8 cellular contexts compared by ENCODE assay signal in the genomic region with DNA sequence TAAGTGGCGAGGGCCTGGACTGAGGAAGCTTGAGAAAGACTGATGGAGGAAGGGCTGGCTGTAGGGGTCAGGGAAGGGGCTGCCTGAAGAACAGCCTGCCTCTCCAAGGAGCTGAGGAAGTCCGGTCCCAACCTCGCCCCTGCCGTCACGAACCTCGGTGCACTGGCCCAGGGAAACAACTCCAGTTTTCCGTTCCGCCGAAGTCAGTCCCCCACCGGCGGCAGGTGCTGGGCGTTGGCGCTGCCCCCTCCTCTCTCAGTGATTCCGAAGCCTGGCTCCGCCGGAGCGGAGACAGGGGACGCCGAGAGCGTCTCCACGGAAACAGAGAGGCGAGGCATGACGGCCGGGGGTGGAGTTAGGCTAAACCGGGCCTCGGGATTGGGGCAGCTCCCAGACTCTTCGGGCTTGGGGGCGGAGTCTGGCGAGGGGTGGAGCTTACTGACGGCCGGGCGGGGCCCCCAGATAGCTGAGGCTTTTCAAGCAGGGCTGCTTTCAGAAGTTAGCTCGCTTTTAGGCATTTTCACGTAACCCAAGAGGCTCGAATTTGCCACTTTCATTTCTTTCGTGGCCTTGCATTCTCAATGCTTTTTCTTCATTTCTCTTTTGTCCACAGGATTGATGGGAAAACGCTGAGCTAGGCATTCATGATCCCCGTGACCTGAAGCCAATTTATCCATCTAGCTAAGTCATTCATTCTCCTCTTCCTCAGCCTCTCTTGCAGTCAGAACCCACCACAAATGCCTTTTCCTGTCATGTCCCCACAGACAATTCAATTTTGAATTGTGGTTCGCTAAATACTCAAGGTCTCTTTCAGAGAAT. TPM values are rescaled to one million over a fixed set of nuclear protein-coding genes. Genes with fewer than 3 reads are reported as not detected.
DNase-seq lines count a peak whose midpoint lies in the region; ATAC-seq, FAIRE-seq and TF ChIP-seq lines count a peak whose summit lies in the region.

A gene with protein sequence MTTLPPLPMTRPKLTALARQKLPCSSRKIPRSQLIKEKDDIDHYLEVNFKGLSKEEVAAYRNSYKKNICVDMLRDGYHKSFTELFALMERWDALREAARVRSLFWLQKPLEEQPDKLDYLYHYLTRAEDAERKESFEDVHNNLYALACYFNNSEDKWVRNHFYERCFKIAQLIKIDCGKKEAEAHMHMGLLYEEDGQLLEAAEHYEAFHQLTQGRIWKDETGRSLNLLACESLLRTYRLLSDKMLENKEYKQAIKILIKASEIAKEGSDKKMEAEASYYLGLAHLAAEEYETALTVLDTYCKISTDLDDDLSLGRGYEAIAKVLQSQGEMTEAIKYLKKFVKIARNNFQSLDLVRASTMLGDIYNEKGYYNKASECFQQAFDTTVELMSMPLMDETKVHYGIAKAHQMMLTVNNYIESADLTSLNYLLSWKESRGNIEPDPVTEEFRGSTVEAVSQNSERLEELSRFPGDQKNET (minus strand): TSS at position 309 of the 819 bp plus-strand sequence. CDS start 5,969 bp downstream, outside the sequence.

- no peak for TF ChIP-seq CTCF in endothelial cell of umbilical vein (IDR thresholded peaks at IDR 0.05; ENCODE audit: extremely low read depth in 1 of 2, insufficient read depth in 1 of 2, low read depth in 1 of 2, low read length in 2 of 2)
- TF ChIP-seq CTCF in mesothelial cell of epicardium (IDR thresholded peaks at IDR 0.05; ENCODE audit: unreplicated experiment): no peak

- no TSS peak for BruUV-seq in endothelial cell of umbilical vein (replicated peaks; lab: Mats Ljungman, UMichigan)

- peaks cover 35% of the 10 kb centered on the region for H3K27me3 Mint-ChIP-seq in CD4-positive, CD25-positive, alpha-beta regulatory T cell
- H3K27me3 Mint-ChIP-seq in mesothelial cell of epicardium (ENCODE audit: low read depth): peaks cover 31% of the 10 kb centered on the region

- no peak for TF ChIP-seq POLR2A in endothelial cell of umbilical vein (IDR thresholded peaks at IDR 0.05; ENCODE audit: low read depth, low read length)

- no peaks in the 10 kb centered on the region for H3K9me1 ChIP-seq in endothelial cell of umbilical vein (replicated peaks; ENCODE audit: control insufficient read depth, extremely low read depth, insufficient read depth, low read length)

- intact Hi-C loops in endothelial cell of umbilical vein (cut with micrococcal nuclease): no loop called here

- peak; percentile 86 for FAIRE-seq in endothelial cell of umbilical vein (lab: Jason Lieb, UNC)

- peak within 1 kb of the TSS; percentile 52 to 86 (median 68) for H3K4me3 Mint-ChIP-seq in CD4-positive, CD25-positive, alpha-beta regulatory T cell
- peak within 1 kb of the TSS; percentile 68 for H3K4me3 Mint-ChIP-seq in mesothelial cell of epicardium

- dilution Hi-C loops in endothelial cell of umbilical vein (cut with MboI; ENCODE audit: extremely low pct_ligation_motif_present, low sequenced_read_pairs): no loop called here

- no peaks in the 10 kb centered on the region for H3K36me3 ChIP-seq in CD4-positive, CD25-positive, alpha-beta regulatory T cell (ENCODE audit: control insufficient read depth, insufficient read depth, low read length)
- no peaks in the 10 kb centered on the region for H3K36me3 ChIP-seq in endothelial cell of umbilical vein (ENCODE audit: control insufficient read depth in 2 of 2, extremely low read depth in 1 of 2, insufficient read depth in 2 of 2, low read length in 2 of 2)

- H3K4me1 Mint-ChIP-seq in CD4-positive, CD25-positive, alpha-beta regulatory T cell: peaks cover 16 to 27% (median 19%) of the 10 kb centered on the region in 4 donors
- H3K4me1 Mint-ChIP-seq in mesothelial cell of epicardium: peaks cover 10% of the 10 kb centered on the region

- no peaks in the 10 kb centered on the region for H3K79me2 ChIP-seq in endothelial cell of umbilical vein (ENCODE audit: control insufficient read depth, insufficient read depth, low read length)

- H3K27ac Mint-ChIP-seq in CD4-positive, CD25-positive, alpha-beta regulatory T cell: peak within 1 kb of the TSS in 2 of 3 donors; percentile 70 to 79
- H3K27ac Mint-ChIP-seq in mesothelial cell of epicardium: no peak within 1 kb of the TSS

- H3K36me3 Mint-ChIP-seq in CD4-positive, CD25-positive, alpha-beta regulatory T cell: no peaks in the 10 kb centered on the region
- no peaks in the 10 kb centered on the region for H3K36me3 Mint-ChIP-seq in mesothelial cell of epicardium

- CTCF ChIA-PET in endothelial cell of umbilical vein (lab: Charles Lee): interaction anchor here (0.7 to 1.2 kb wide), 3 partner anchors 8 to 151 kb away, joined by 3 to 8 read pairs (median 4); no protein-coding TSS in a partner anchor

- ATAC-seq in CD4-positive, CD25-positive, alpha-beta regulatory T cell (ENCODE audit: low read depth in 2 of 2): peak; percentile 93 to 95
- ATAC-seq in GM19452 (IDR thresholded peaks at IDR 0.05; ENCODE audit: unreplicated experiment): peak; percentile 100
- peak; percentile 99 for ATAC-seq in HG03565 (IDR thresholded peaks at IDR 0.05; ENCODE audit: unreplicated experiment)

- peaks cover 0 to 4% (median 0%) of the 10 kb centered on the region in 7 donors for H3K9me3 Mint-ChIP-seq in CD4-positive, CD25-positive, alpha-beta regulatory T cell
- peaks cover under 1% of the 10 kb centered on the region for H3K9me3 Mint-ChIP-seq in mesothelial cell of epicardium

- POLR2A ChIA-PET in endothelial cell of umbilical vein (lab: Charles Lee): no interaction called here

- peak within 1 kb of the TSS; percentile 80 for H2AFZ ChIP-seq in endothelial cell of umbilical vein (ENCODE audit: low read depth, low read length)

- H3K9me3 ChIP-seq in CD4-positive, CD25-positive, alpha-beta regulatory T cell (ENCODE audit: control insufficient read depth in 2 of 2, low read length in 2 of 2): no peaks in the 10 kb centered on the region
- no peaks in the 10 kb centered on the region for H3K9me3 ChIP-seq in endothelial cell of umbilical vein (replicated peaks; ENCODE audit: control insufficient read depth, insufficient read depth, low read length)

- peak within 1 kb of the TSS; percentile 1 for H3K9ac ChIP-seq in endothelial cell of umbilical vein (replicated peaks; ENCODE audit: extremely low read depth, insufficient read depth, low read length)

- peaks cover 10% of the 10 kb centered on the region for H3K27me3 ChIP-seq in CD4-positive, CD25-positive, alpha-beta regulatory T cell (ENCODE audit: control insufficient read depth, insufficient read depth, low read length)
- H3K27me3 ChIP-seq in endothelial cell of umbilical vein (ENCODE audit: control insufficient read depth in 2 of 2, insufficient read depth in 2 of 2, low read length in 2 of 2): peaks cover 25 to 50% of the 10 kb centered on the region in 2 experiments

- peak within 1 kb of the TSS; percentile 87 for H3K4me3 ChIP-seq in CD4-positive, CD25-positive, alpha-beta regulatory T cell (ENCODE audit: low read depth, low read length)
- H3K4me3 ChIP-seq in endothelial cell of umbilical vein (replicated peaks in 1 of 3; ENCODE audit: insufficient read depth in 1 of 3, low read depth in 1 of 3, low read length in 3 of 3): peak within 1 kb of the TSS; percentile 24 to 62 (median 48)

- peak within 1 kb of the TSS; percentile 97 for H3K4me2 ChIP-seq in endothelial cell of umbilical vein (ENCODE audit: insufficient read depth, low read length)

- no peak within 1 kb of the TSS for H3K27ac ChIP-seq in CD4-positive, CD25-positive, alpha-beta regulatory T cell (ENCODE audit: insufficient read depth, low read length, poor library complexity, severe bottlenecking)
- H3K27ac ChIP-seq in endothelial cell of umbilical vein (ENCODE audit: insufficient read depth, low read depth, low read length): no peak within 1 kb of the TSS

- H4K20me1 ChIP-seq in endothelial cell of umbilical vein (replicated peaks; ENCODE audit: control insufficient read depth, extremely low read depth, insufficient read depth, low read length): no peaks in the 10 kb centered on the region

- peak; percentile 64 to 87 (median 75) for DNase-seq in CD4-positive, CD25-positive, alpha-beta regulatory T cell
- DNase-seq in NOMO-1 (lab: John Stamatoyannopoulos, UW; ENCODE audit: unreplicated experiment in 2 of 2): peak; percentile 80 to 91
- peak; percentile 84 for DNase-seq in activated CD8-positive, alpha-beta memory T cell treated with anti-CD3 and anti-CD28 coated beads, Interleukin-2, amount 50 U/mL, for 4 hours
- DNase-seq in endothelial cell of umbilical vein (ENCODE audit: low read depth, low spot score): peak; percentile 87
- peak; percentile 93 to 98 for DNase-seq in mesothelial cell of epicardium (ENCODE audit: low spot score in 2 of 2, unreplicated experiment in 2 of 2)
- DNase-seq in stimulated activated CD8-positive, alpha-beta memory T cell treated with anti-CD3 and anti-CD28 coated beads, Interleukin-15, amount 100 ng/mL, for 1 hour (ENCODE audit: low read depth): peak; percentile 73

- H3K4me1 ChIP-seq in CD4-positive, CD25-positive, alpha-beta regulatory T cell (ENCODE audit: control insufficient read depth, insufficient read depth, low read length, poor library complexity, severe bottlenecking): peaks cover 14% of the 10 kb centered on the region
- H3K4me1 ChIP-seq in endothelial cell of umbilical vein (ENCODE audit: control insufficient read depth, extremely low read depth, insufficient read depth, low read length): peaks cover 7% of the 10 kb centered on the region

TF ChIP-seq in endothelial cell of umbilical vein, 7 proteins besides CTCF, POLR2A, EP300 and RAD21 (continues in another document):
- no peak for TF ChIP-seq POLR2AphosphoS5 (IDR thresholded peaks at IDR 0.05; ENCODE audit: insufficient read depth, low read depth, low read length)
- no peak for TF ChIP-seq JUN (IDR thresholded peaks at IDR 0.05; ENCODE audit: borderline replicate concordance, insufficient read depth, insufficient read length, low read depth)
- no peak for TF ChIP-seq MYC (IDR thresholded peaks at IDR 0.05; ENCODE audit: low read depth, low read length)
- TF ChIP-seq, protein P1, sequence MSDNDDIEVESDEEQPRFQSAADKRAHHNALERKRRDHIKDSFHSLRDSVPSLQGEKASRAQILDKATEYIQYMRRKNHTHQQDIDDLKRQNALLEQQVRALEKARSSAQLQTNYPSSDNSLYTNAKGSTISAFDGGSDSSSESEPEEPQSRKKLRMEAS (IDR thresholded peaks at IDR 0.05; ENCODE audit: insufficient read depth, insufficient read length): no peak
- no peak for TF ChIP-seq FOS (IDR thresholded peaks at IDR 0.05; ENCODE audit: borderline replicate concordance, insufficient read depth, low read length)

RNA-seq across cellular contexts. Expression of the gene that starts here (rescaled TPM):
- total RNA-seq in CD4-positive, CD25-positive, alpha-beta regulatory T cell: not detected
- not detected for polyA plus RNA-seq in CD4-positive, CD25-positive, alpha-beta regulatory T cell
- total RNA-seq in endothelial cell of umbilical vein (not detected in 2 replicates), mesothelial cell of epicardium (0.43 to 0.56 TPM (median 0.53 TPM) in 3 replicates)
- not detected in 2 replicates for polyA plus RNA-seq in endothelial cell of umbilical vein
- 0.04 TPM in 2 replicates for polyA plus RNA-seq in endothelial cell of umbilical vein (2011; cell fraction: cytosol; rRNA removed)
- not detected in 2 replicates for polyA plus RNA-seq in endothelial cell of umbilical vein (2011; cell fraction: nucleus; rRNA removed)
- 0.56 and 0.70 TPM in 2 replicates for polyA plus RNA-seq in endothelial cell of umbilical vein (2012)
- polyA minus RNA-seq in endothelial cell of umbilical vein: not detected in 2 replicates
- not detected for polyA minus RNA-seq in endothelial cell of umbilical vein (2011; cell fraction: cytosol; rRNA and poly(A)+ RNA removed)
- polyA minus RNA-seq in endothelial cell of umbilical vein (2011; cell fraction: nucleus; rRNA and poly(A)+ RNA removed): 0.38 TPM in 1 of 2 replicates, not detected in the other

Comparison
In these comparisons a context has a peak if more than half of its experiments do, and no peak if none do; other contexts are left out.
1. Peak in DNase-seq, ATAC-seq and H3K4me3 ChIP-seq in CD4-positive, CD25-positive, alpha-beta regulatory T cell; RNA of the gene not detected or under 1 TPM.
2. Peak in DNase-seq, H3K4me3 ChIP-seq, H3K9ac ChIP-seq and H3K4me2 ChIP-seq in endothelial cell of umbilical vein; RNA of the gene not detected or under 1 TPM.
3. Peak in DNase-seq in mesothelial cell of epicardium; RNA of the gene not detected or under 1 TPM.